Comparison of ENCODE assay signal across 1 cellular context in the genomic region with DNA sequence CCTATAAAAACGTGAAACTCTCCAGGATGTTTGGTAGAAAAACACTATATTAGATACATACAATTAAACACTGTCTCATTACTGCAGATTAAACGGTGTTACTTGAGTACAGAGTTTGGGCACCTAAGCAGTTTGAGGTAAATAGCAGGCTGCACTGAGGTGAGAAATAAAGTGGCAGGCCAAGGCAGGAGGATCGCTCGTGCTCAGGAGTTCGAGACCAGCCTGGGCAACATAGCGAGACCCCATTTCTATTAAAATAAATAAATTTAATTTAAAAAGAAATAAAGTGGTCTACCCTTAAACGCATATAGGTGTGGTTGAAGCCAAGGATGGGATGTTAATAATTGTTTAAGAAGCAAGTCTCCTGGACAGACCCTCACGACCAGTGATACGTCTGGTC.
TF ChIP-seq lines count a peak whose summit lies in the region.

No MANE protein-coding gene starts in this region.

TF ChIP-seq in IMR-90, 13 proteins besides CTCF, POLR2A, EP300 and RAD21 (continued from another document):
- TF ChIP-seq, protein P1, sequence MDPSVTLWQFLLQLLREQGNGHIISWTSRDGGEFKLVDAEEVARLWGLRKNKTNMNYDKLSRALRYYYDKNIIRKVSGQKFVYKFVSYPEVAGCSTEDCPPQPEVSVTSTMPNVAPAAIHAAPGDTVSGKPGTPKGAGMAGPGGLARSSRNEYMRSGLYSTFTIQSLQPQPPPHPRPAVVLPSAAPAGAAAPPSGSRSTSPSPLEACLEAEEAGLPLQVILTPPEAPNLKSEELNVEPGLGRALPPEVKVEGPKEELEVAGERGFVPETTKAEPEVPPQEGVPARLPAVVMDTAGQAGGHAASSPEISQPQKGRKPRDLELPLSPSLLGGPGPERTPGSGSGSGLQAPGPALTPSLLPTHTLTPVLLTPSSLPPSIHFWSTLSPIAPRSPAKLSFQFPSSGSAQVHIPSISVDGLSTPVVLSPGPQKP (IDR thresholded peaks at IDR 0.05; ENCODE audit: borderline replicate concordance, low read depth, low read length), result no peak
- TF ChIP-seq CHD1 (IDR thresholded peaks at IDR 0.05; ENCODE audit: low read depth, low read length), result no peak
- no peak for TF ChIP-seq FOS (IDR thresholded peaks at IDR 0.05; ENCODE audit: low read depth, low read length)
- TF ChIP-seq MAZ (IDR thresholded peaks at IDR 0.05; ENCODE audit: borderline replicate concordance, low read depth, low read length), result no peak
- no peak for TF ChIP-seq USF2 (IDR thresholded peaks at IDR 0.05; ENCODE audit: low read depth, low read length)
- TF ChIP-seq SMC3 (IDR thresholded peaks at IDR 0.05; ENCODE audit: low read depth, low read length), result no peak
- no peak for TF ChIP-seq RCOR1 (IDR thresholded peaks at IDR 0.05; ENCODE audit: insufficient replicate concordance, low read length)
- no peak for TF ChIP-seq BHLHE40 (IDR thresholded peaks at IDR 0.05; ENCODE audit: low read depth, low read length)
- no peak for TF ChIP-seq MAFK (IDR thresholded peaks at IDR 0.05; ENCODE audit: low read depth, low read length)
